8 cellular contexts compared by ENCODE assay signal in the genomic region with DNA sequence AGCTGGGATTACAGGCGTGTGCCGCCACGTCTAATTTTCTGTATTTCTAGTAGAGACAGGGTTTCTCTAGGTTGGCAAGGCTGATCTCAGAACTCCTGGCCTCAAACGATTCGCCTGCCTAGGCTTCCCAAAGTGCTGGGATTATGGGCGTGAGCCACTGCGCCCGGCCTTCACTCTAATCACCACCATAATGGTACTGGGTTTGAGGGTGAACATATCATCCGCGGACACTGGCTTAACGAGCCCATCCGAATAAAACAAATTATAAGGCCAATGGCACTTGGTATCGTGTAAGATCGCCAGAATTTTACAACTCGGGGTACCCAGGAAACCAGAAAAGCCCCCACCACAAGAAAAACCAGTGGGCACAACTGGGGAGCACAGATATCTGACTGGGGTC. TPM values are rescaled to one million over a fixed set of nuclear protein-coding genes. Genes with fewer than 3 reads are reported as not detected.
DNase-seq lines count a peak whose midpoint lies in the region; ATAC-seq and TF ChIP-seq lines count a peak whose summit lies in the region.

No MANE protein-coding gene starts in this region.

- H3K36me3 ChIP-seq in brain microvascular endothelial cell (replicated peaks) (peaks cover 4% of the 10 kb centered on the region), right lobe of liver (peaks cover 0 to 5% (median 0%) of the 10 kb centered on the region in 4 donors), upper lobe of left lung (peaks cover 0 to 23% (median 11%) of the 10 kb centered on the region in 4 donors)

- TF ChIP-seq EP300 in upper lobe of left lung (IDR thresholded peaks at IDR 0.05) = no peak

- peaks cover 0 to 7% (median 3%) of the 10 kb centered on the region in 4 donors for H3K4me1 ChIP-seq in right lobe of liver
- peaks cover 12 to 20% (median 13%) of the 10 kb centered on the region in 4 donors for H3K4me1 ChIP-seq in upper lobe of left lung

- intact Hi-C loops in Right ventricle myocardium superior (cut with DNase I) = loop anchor here (10.0 kb wide), 1 partner anchor 47 kb away; a partner anchor contains a TSS
- intact Hi-C loops in Right ventricle myocardium inferior (cut with DNase I) = loop anchor here (5.0 kb wide), 1 partner anchor 49 kb away; a partner anchor contains a TSS
- intact Hi-C loops in right lobe of liver (cut with DNase I) = no loop called here

- H3K27me3 ChIP-seq in brain microvascular endothelial cell (replicated peaks) (no peaks in the 10 kb centered on the region), right lobe of liver (no peaks in the 10 kb centered on the region), upper lobe of left lung (no peaks in the 10 kb centered on the region)

- in situ Hi-C loops in brain microvascular endothelial cell (cut with HindIII; ENCODE audit: low pct_ligation_motif_present, low sequenced_read_pairs) = no loop called here

- H3K4me3 ChIP-seq in brain microvascular endothelial cell (ENCODE audit: low read depth, low read length) (peak overlapping the region; percentile 98), right lobe of liver (peak overlapping the region; percentile 86 to 96 (median 92)), upper lobe of left lung (peak overlapping the region; percentile 79 to 88 (median 82))

- WGBS in right lobe of liver (ENCODE audit: insufficient coverage, low coverage, low lambda C conversion rate, missing lambda C conversion rate) = 10% methylated on average over 11 of the region's 15 CpGs
- WGBS in upper lobe of left lung, 2 donors = 16 to 18% methylated on average over 12 to 15 of the region's 15 CpGs

- DNase-seq in Right ventricle myocardium superior (no peak), Right ventricle myocardium inferior (ENCODE audit: missing footprints) (no peak), brain microvascular endothelial cell (no peak), right lobe of liver (no peak), upper lobe of left lung (no peak), NCI-H526 treated with DMSO at 0.1 percent for 48 hours (lab: John Stamatoyannopoulos, UW) (no peak), NCI-H526 (lab: John Stamatoyannopoulos, UW) (no peak)
- no peak for DNase-seq in stimulated activated naive CD4-positive, alpha-beta T cell (lab: John Stamatoyannopoulos, UW)

- peak; percentile 14 for ATAC-seq in Right ventricle myocardium superior (ENCODE audit: poor library complexity)
- no peak for ATAC-seq in Right ventricle myocardium inferior
- peak; percentile 7 to 25 (median 18) for ATAC-seq in right lobe of liver
- peak; percentile 8 to 23 for ATAC-seq in upper lobe of left lung (ENCODE audit: low FRiP score in 2 of 2)

- TF ChIP-seq POLR2A in right lobe of liver (IDR thresholded peaks at IDR 0.05) (no peak), upper lobe of left lung (IDR thresholded peaks at IDR 0.05) (no peak)

- TF ChIP-seq CTCF in brain microvascular endothelial cell (IDR thresholded peaks at IDR 0.05; ENCODE audit: low read depth, low read length, missing control alignments) = no peak
- no peak for TF ChIP-seq CTCF in right lobe of liver (IDR thresholded peaks at IDR 0.05)
- no peak for TF ChIP-seq CTCF in upper lobe of left lung (IDR thresholded peaks at IDR 0.05)

- H3K9me3 ChIP-seq in right lobe of liver (peaks cover 0 to 8% (median 0%) of the 10 kb centered on the region in 4 donors), upper lobe of left lung (peaks cover 0 to 6% (median 0%) of the 10 kb centered on the region in 4 donors)

- H3K27ac ChIP-seq in brain microvascular endothelial cell (peak overlapping the region; percentile 54), right lobe of liver (peak overlapping the region; percentile 56 to 69 (median 64)), upper lobe of left lung (peak overlapping the region; percentile 79 to 95 (median 86))

RNA-seq across cellular contexts. Expression of a gene that starts 0.6 kb away (rescaled TPM):
- 6.5 TPM for total RNA-seq in Right ventricle myocardium superior
- 6.8 TPM for total RNA-seq in Right ventricle myocardium inferior
- 1 to 10 TPM; 1.4 to 3.4 (median 2.3) TPM for total RNA-seq in right lobe of liver
- 1 to 10 TPM; 1.7 to 9.9 (median 5.1) TPM for total RNA-seq in upper lobe of left lung

RNA-seq across cellular contexts. Expression of a gene that starts 7.1 kb away (rescaled TPM):
- total RNA-seq in Right ventricle myocardium superior (24.0 TPM), Right ventricle myocardium inferior (28.3 TPM), right lobe of liver (10 to 100 TPM; 21.5 to 44.4 (median 26.0) TPM), upper lobe of left lung (100 to 1,000 TPM in 4 of 6 donors, 10 to 100 TPM in 2; 57.3 to 202 (median 137) TPM)

RNA-seq across cellular contexts. Expression of a gene that starts 46.7 kb away (rescaled TPM):
- total RNA-seq in Right ventricle myocardium superior = not detected
- total RNA-seq in Right ventricle myocardium inferior = not detected
- total RNA-seq in right lobe of liver = 1 to 10 TPM in 1 of 6 experiments, under 1 TPM in 3, not detected in 2; 0.25 to 1.4 (median 0.29) TPM
- total RNA-seq in upper lobe of left lung = 1 to 10 TPM in 2 of 6 donors, under 1 TPM in 3, not detected in 1; 0.59 to 3.1 (median 0.91) TPM

RNA-seq across cellular contexts. Expression of a gene that starts 46.9 kb away (rescaled TPM):
- total RNA-seq in Right ventricle myocardium superior (6.1 TPM), Right ventricle myocardium inferior (6.7 TPM), right lobe of liver (1 to 10 TPM; 2.7 to 4.4 (median 3.1) TPM), upper lobe of left lung (10 to 100 TPM in 1 of 6 donors, 1 to 10 TPM in 5; 3.8 to 12.6 (median 7.6) TPM)

RNA-seq across cellular contexts. Expression of a gene that starts 51.2 kb away (rescaled TPM):
- total RNA-seq in Right ventricle myocardium superior = 15.8 TPM
- total RNA-seq in Right ventricle myocardium inferior = 17.6 TPM
- total RNA-seq in right lobe of liver = 10 to 100 TPM in 2 of 6 experiments, 1 to 10 TPM in 4; 6.6 to 12.3 (median 9.4) TPM
- 100 to 1,000 TPM in 1 of 6 donors, 10 to 100 TPM in 5; 29.0 to 186 (median 34.8) TPM for total RNA-seq in upper lobe of left lung

Comparison
In these comparisons a context has a peak if more than half of its experiments do, and no peak if none do; other contexts are left out.
1. intact Hi-C loops: an anchor here in Right ventricle myocardium superior (10.0 kb wide) and Right ventricle myocardium inferior (5.0 kb wide); none called in right lobe of liver.